Comparison of ENCODE assay signal across 14 cellular contexts in the genomic region with DNA sequence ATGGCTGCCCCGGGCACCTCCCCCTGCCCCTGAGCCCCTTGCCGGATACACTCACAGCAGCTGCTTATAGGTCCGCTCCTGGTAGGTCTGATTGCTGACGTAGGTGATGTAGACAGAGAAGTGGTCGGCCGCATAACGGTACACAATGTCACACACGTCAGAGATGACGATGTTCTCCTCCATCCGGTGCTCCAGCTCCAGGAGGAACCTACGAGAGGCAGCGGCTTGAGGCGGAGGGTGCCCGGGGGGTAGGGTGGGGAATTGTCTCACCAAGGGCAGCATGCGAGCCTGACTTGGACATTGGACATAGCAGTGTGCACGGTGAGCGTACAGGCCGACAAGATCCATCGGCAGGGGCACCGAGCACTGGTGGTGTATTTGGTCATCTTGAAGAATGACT. TPM values are rescaled to one million over a fixed set of nuclear protein-coding genes. Genes with fewer than 3 reads are reported as not detected.
DNase-seq lines count a peak whose midpoint lies in the region; ATAC-seq and TF ChIP-seq lines count a peak whose summit lies in the region.
"Had no signal": no experiment of that assay in that cellular context is flagged by ENCODE, and none has a peak within 500 bp of the region (broad histone marks: within the 10 kb centered on the region; RNA-seq: fewer than 3 reads in every experiment).

No MANE protein-coding gene starts in this region.

- DNase-seq in left ventricle myocardium inferior (peak; percentile 5), heart left ventricle (no peak), ecto neural progenitor cell (ENCODE audit: low spot score) (peak; percentile 38), osteocyte (ENCODE audit: extremely low spot score, unreplicated experiment) (peak; percentile 74), type B pancreatic cell (ENCODE audit: extremely low spot score, unreplicated experiment) (peak; percentile 62), hypothalamus (lab: John Stamatoyannopoulos, UW) (no peak), iPS-NIHi7 (ENCODE audit: extremely low spot score) (no peak)
- no peak for DNase-seq in effector CD8-positive, alpha-beta T cell (lab: John Stamatoyannopoulos, UW)
- DNase-seq: NCI-H146; NCI-H69; NK-92 treated with Interleukin-12 subunit alpha and Interleukin-12 subunit beta, amount 100 ng/mL, for 24 hours; OCI-M1 had no signal

- H3K36me3 ChIP-seq in left ventricle myocardium inferior (no peaks in the 10 kb centered on the region), heart left ventricle (no peaks in the 10 kb centered on the region)

- H3K4me1 ChIP-seq in left ventricle myocardium inferior, result peaks cover 7% of the 10 kb centered on the region
- peaks cover 0 to 6% (median 0%) of the 10 kb centered on the region in 12 donors for H3K4me1 ChIP-seq in heart left ventricle
- H3K4me1 ChIP-seq: A549 had no signal

- no peak overlapping the region for H3K27ac ChIP-seq in left ventricle myocardium inferior (replicated peaks)
- H3K27ac ChIP-seq in heart left ventricle, result no peak overlapping the region
- H3K27ac ChIP-seq: A549 had no signal

- TF ChIP-seq CTCF in left ventricle myocardium inferior (IDR thresholded peaks at IDR 0.05; ENCODE audit: borderline replicate concordance) (no peak), heart left ventricle (IDR thresholded peaks at IDR 0.05) (no peak), osteocyte (IDR thresholded peaks at IDR 0.05) (no peak), type B pancreatic cell (conservative IDR thresholded peaks at IDR 0.05) (no peak)

- no peak for ATAC-seq in heart left ventricle
- ATAC-seq: A549, GM12878 had no signal

- H3K4me3 Mint-ChIP-seq in osteocyte (ENCODE audit: unreplicated experiment), result no peak overlapping the region
- H3K4me3 Mint-ChIP-seq in type B pancreatic cell, result no peak overlapping the region

- intact Hi-C loops in left ventricle myocardium inferior (cut with micrococcal nuclease) (no loop called here), heart left ventricle (cut with DNase I) (no loop called here)

- TF ChIP-seq POLR2A in heart left ventricle (IDR thresholded peaks at IDR 0.05), result no peak

- no peaks in the 10 kb centered on the region for H3K27me3 Mint-ChIP-seq in osteocyte (ENCODE audit: unreplicated experiment)
- no peaks in the 10 kb centered on the region for H3K27me3 Mint-ChIP-seq in type B pancreatic cell

- WGBS in heart left ventricle, 4 donors, result 90 to 97% (median 91%) methylated on average over 20 of the region's 20 CpGs

- H3K4me3 ChIP-seq in left ventricle myocardium inferior (no peak overlapping the region), heart left ventricle (no peak overlapping the region)
- H3K4me3 ChIP-seq: A549, GM12878 had no signal

- H3K9me3 ChIP-seq in left ventricle myocardium inferior (replicated peaks) (no peaks in the 10 kb centered on the region), heart left ventricle (no peaks in the 10 kb centered on the region)
- H3K9me3 ChIP-seq: A549 had no signal

- no peaks in the 10 kb centered on the region for H3K36me3 Mint-ChIP-seq in osteocyte (ENCODE audit: unreplicated experiment)
- no peaks in the 10 kb centered on the region for H3K36me3 Mint-ChIP-seq in type B pancreatic cell

- H3K4me1 Mint-ChIP-seq in osteocyte (ENCODE audit: unreplicated experiment) (peaks cover 10% of the 10 kb centered on the region), type B pancreatic cell (ENCODE audit: unreplicated experiment) (peaks cover 11% of the 10 kb centered on the region)

- H3K27me3 ChIP-seq in left ventricle myocardium inferior (ENCODE audit: low read depth), result peaks cover 74% of the 10 kb centered on the region
- H3K27me3 ChIP-seq in heart left ventricle, result peaks cover 0 to 16% (median 0%) of the 10 kb centered on the region in 9 donors

- no peaks in the 10 kb centered on the region for H3K9me3 Mint-ChIP-seq in osteocyte (ENCODE audit: unreplicated experiment)
- H3K9me3 Mint-ChIP-seq in type B pancreatic cell, result no peaks in the 10 kb centered on the region

- H3K27ac Mint-ChIP-seq in osteocyte (ENCODE audit: unreplicated experiment), result no peak overlapping the region
- no peak overlapping the region for H3K27ac Mint-ChIP-seq in type B pancreatic cell

RNA-seq across cellular contexts. Expression of a gene that starts 22.8 kb away (rescaled TPM):
- total RNA-seq in left ventricle myocardium inferior (1.0 TPM), heart left ventricle (1 to 10 TPM in 3 of 9 donors, under 1 TPM in 6; 0.38 to 2.9 (median 0.74) TPM), osteocyte (1.9 and 2.1 TPM in 2 replicates), type B pancreatic cell (ENCODE audit: low replicate concordance) (7.1 and 28.9 TPM in 2 replicates)
- polyA plus RNA-seq in heart left ventricle, result under 1 TPM; 0.46 to 0.88 TPM

Comparison
In these comparisons a context has a peak if more than half of its experiments do, and no peak if none do; other contexts are left out.
1. DNase-seq: peak in left ventricle myocardium inferior (single experiment), ecto neural progenitor cell (single experiment), osteocyte (single experiment) and type B pancreatic cell (single experiment); none in heart left ventricle (0 of 5), effector CD8-positive, alpha-beta T cell (single experiment), hypothalamus (0 of 51) and iPS-NIHi7 (single experiment).